Comparison of ENCODE assay signal across 18 cellular contexts in genomic region chr13:51364404-51365008, GRCh38. TPM values are rescaled to one million over a fixed set of nuclear protein-coding genes. Genes with fewer than 3 reads are reported as not detected.
DNase-seq lines count a peak whose midpoint lies in the region; ATAC-seq, FAIRE-seq and TF ChIP-seq lines count a peak whose summit lies in the region.
"Had no signal": no experiment of that assay in that cellular context is flagged by ENCODE, and none has a peak within 500 bp of the region (broad histone marks: within the 10 kb centered on the region; RNA-seq: fewer than 3 reads in every experiment).

No MANE protein-coding gene starts in this region.

- no peaks in the 10 kb centered on the region for H4K20me1 ChIP-seq in HepG2 (ENCODE audit: insufficient read depth, low read length)
- no peaks in the 10 kb centered on the region for H4K20me1 ChIP-seq in SK-N-SH (ENCODE audit: insufficient read depth)

- 97% methylated on average over 3 of the region's 3 CpGs for WGBS in HepG2 (ENCODE audit: low lambda C conversion rate)
- 77% methylated on average over 3 of the region's 3 CpGs for WGBS in right lobe of liver (ENCODE audit: insufficient coverage, low coverage, low lambda C conversion rate, missing lambda C conversion rate)
- 70% methylated on average over 3 of the region's 3 CpGs for WGBS in SK-N-SH (ENCODE audit: low lambda C conversion rate)

- H3K9me2 ChIP-seq in SK-N-SH = no peaks in the 10 kb centered on the region; the same call in 1 of the 2 replicates

- ATAC-seq in HepG2 = no peak
- no peak for ATAC-seq in right lobe of liver
- ATAC-seq in HG02798 (IDR thresholded peaks at IDR 0.05; ENCODE audit: poor library complexity, unreplicated experiment) = no peak
- ATAC-seq: activated CD4-positive, CD25-positive, alpha-beta regulatory T cell treated with anti-CD3 and anti-CD28 coated beads, Interleukin-2, amount 50 U/mL, for 24 hours; natural killer cell treated with Interleukin-12 subunit alpha and Interleukin-12 subunit beta and Interleukin-15 and Interleukin-18, amount 100 ng/mL, for 72 hours had no signal

- FAIRE-seq in HepG2 (lab: Jason Lieb, UNC) = no peak

- TF ChIP-seq POLR2A in HepG2 (IDR thresholded peaks at IDR 0.05; ENCODE audit: insufficient read depth in 1 of 2, low read depth in 2 of 2, low read length in 2 of 2) (no peak), right lobe of liver (IDR thresholded peaks at IDR 0.05) (no peak)

- no peak for TF ChIP-seq RAD21 in HepG2 (CRISPR knock-in tag; IDR thresholded peaks at IDR 0.05)
- TF ChIP-seq RAD21 in SK-N-SH (IDR thresholded peaks at IDR 0.05; ENCODE audit: low read length) = no peak

- H2AFZ ChIP-seq in HepG2 (ENCODE audit: low read length) (no peak overlapping the region), SK-N-SH (ENCODE audit: low read depth) (no peak overlapping the region)

- H3K9ac ChIP-seq in HepG2 (ENCODE audit: insufficient read depth, low read depth, low read length) (no peak overlapping the region), SK-N-SH (no peak overlapping the region)

- H3K79me2 ChIP-seq in HepG2 (ENCODE audit: insufficient read depth, low read length) = no peaks in the 10 kb centered on the region
- H3K79me2 ChIP-seq in SK-N-SH (ENCODE audit: insufficient read depth) = no peaks in the 10 kb centered on the region

- H3K27ac ChIP-seq in HepG2 (ENCODE audit: extremely low read length, insufficient read depth, low read length) (no peak overlapping the region), right lobe of liver (no peak overlapping the region), SK-N-SH (ENCODE audit: low read depth in 2 of 2, low read length in 1 of 2) (peak overlapping the region in 1 of 2 experiments; percentile 31; a peak in 1 of 4 replicates)
- H3K27ac ChIP-seq: upper lobe of left lung had no signal

- no peak overlapping the region for H3K4me3 ChIP-seq in HepG2 (replicated peaks in 1 of 3; ENCODE audit: insufficient read depth in 1 of 3, low read depth in 2 of 3, low read length in 3 of 3)
- H3K4me3 ChIP-seq in right lobe of liver = no peak overlapping the region
- no peak overlapping the region for H3K4me3 ChIP-seq in SK-N-SH (ENCODE audit: low read depth in 2 of 2, low read length in 1 of 2)
- H3K4me3 ChIP-seq in fibroblast of villous mesenchyme (ENCODE audit: low read depth, low read length) = no peak overlapping the region
- no peak overlapping the region for H3K4me3 ChIP-seq in BE2C (ENCODE audit: low read depth, low read length)
- H3K4me3 ChIP-seq: skin epidermis, upper lobe of left lung had no signal

- DNase-seq in HepG2 (ENCODE audit: low spot score) = no peak
- no peak for DNase-seq in right lobe of liver
- DNase-seq in SK-N-SH = no peak
- DNase-seq in fibroblast of villous mesenchyme (ENCODE audit: low read depth) = peak; percentile 20
- DNase-seq in BE2C = no peak
- no peak for DNase-seq in G401 (ENCODE audit: low spot score)
- no peak for DNase-seq in NCI-H2227 treated with DMSO at 0.1 percent for 48 hours (lab: John Stamatoyannopoulos, UW)
- DNase-seq: caudate nucleus, islet precursor cell, NCI-H1092 treated with DMSO at 0.1 percent for 48 hours, NCI-H524, SHP77 treated with DMSO at 0.1 percent for 48 hours, upper lobe of left lung had no signal

- no peak for TF ChIP-seq EP300 in HepG2 (IDR thresholded peaks at IDR 0.05; ENCODE audit: low read depth in 2 of 2, low read length in 2 of 2)
- no peak for TF ChIP-seq EP300 in HepG2 (CRISPR knock-in tag; IDR thresholded peaks at IDR 0.05; ENCODE audit: borderline replicate concordance)
- no peak for TF ChIP-seq EP300 in SK-N-SH (IDR thresholded peaks at IDR 0.05; ENCODE audit: borderline replicate concordance in 1 of 2, low read depth in 1 of 2, low read length in 1 of 2)

- intact Hi-C loops in HepG2 (cut with micrococcal nuclease; ENCODE audit: unreplicated experiment) (no loop called here), right lobe of liver (cut with DNase I) (no loop called here)

- H3K27me3 ChIP-seq in HepG2 (ENCODE audit: control insufficient read depth in 1 of 2, insufficient read depth in 2 of 2, low read length in 2 of 2) (no peaks in the 10 kb centered on the region), right lobe of liver (no peaks in the 10 kb centered on the region), SK-N-SH (ENCODE audit: insufficient read depth) (no peaks in the 10 kb centered on the region), BE2C (no peaks in the 10 kb centered on the region)
- H3K27me3 ChIP-seq: upper lobe of left lung had no signal

- BruUV-seq in HepG2 (replicated peaks; lab: Mats Ljungman, UMichigan) = no TSS peak

- peaks cover 5 to 37% of the 10 kb centered on the region in 2 experiments for H3K36me3 ChIP-seq in HepG2 (replicated peaks in 1 of 2; ENCODE audit: control insufficient read depth in 1 of 2, insufficient read depth in 2 of 2, low read length in 2 of 2)
- H3K36me3 ChIP-seq in right lobe of liver = peaks cover 0 to 49% (median 30%) of the 10 kb centered on the region in 4 donors
- H3K36me3 ChIP-seq in SK-N-SH (replicated peaks in 1 of 2; ENCODE audit: control insufficient read depth in 1 of 2, insufficient read depth in 2 of 2, low read length in 1 of 2) = peaks cover 83 to 93% of the 10 kb centered on the region in 2 experiments
- peaks cover 33% of the 10 kb centered on the region for H3K36me3 ChIP-seq in BE2C

- in situ Hi-C loops in HepG2 (cut with HindIII; ENCODE audit: extremely low pct_ligation_motif_present, low pct_unique_long_range_greater_than_20kb) = no loop called here
- in situ Hi-C loops in G401 (cut with HindIII; ENCODE audit: low sequenced_read_pairs) = no loop called here

- TF ChIP-seq CTCF in HepG2 (CRISPR knock-in tag; IDR thresholded peaks at IDR 0.05) (no peak), right lobe of liver (IDR thresholded peaks at IDR 0.05) (no peak), SK-N-SH (IDR thresholded peaks at IDR 0.05) (no peak), fibroblast of villous mesenchyme (IDR thresholded peaks at IDR 0.05; ENCODE audit: insufficient read depth, low read depth, low read length) (no peak), BE2C (IDR thresholded peaks at IDR 0.05; ENCODE audit: low read depth, low read length) (no peak)

- no peak overlapping the region for H3K4me2 ChIP-seq in HepG2 (ENCODE audit: low read depth, low read length)
- no peak overlapping the region for H3K4me2 ChIP-seq in SK-N-SH

- H3K9me3 ChIP-seq in HepG2 (ENCODE audit: low read length) (no peaks in the 10 kb centered on the region), right lobe of liver (no peaks in the 10 kb centered on the region), SK-N-SH (no peaks in the 10 kb centered on the region), BE2C (no peaks in the 10 kb centered on the region)
- H3K9me3 ChIP-seq: upper lobe of left lung had no signal

- CTCF ChIA-PET in HepG2 (lab: Yijun Ruan, JAX; ENCODE audit: low intra/inter-chr PET ratio, low total read pairs) = no interaction called here
- CTCF ChIA-PET in SK-N-SH (lab: Yijun Ruan, JAX) = no interaction called here

- POLR2A ChIA-PET in HepG2 (lab: Yijun Ruan, JAX) = no interaction called here
- POLR2A ChIA-PET in SK-N-SH (lab: Yijun Ruan, JAX) = no interaction called here

- H3F3A ChIP-seq in SK-N-SH (replicated peaks; ENCODE audit: insufficient read depth) = peaks cover 3% of the 10 kb centered on the region

- H3K4me1 ChIP-seq in HepG2 (ENCODE audit: insufficient read depth, low read length) (peaks cover 11% of the 10 kb centered on the region), right lobe of liver (peaks cover 0 to 4% (median 0%) of the 10 kb centered on the region in 4 donors), SK-N-SH (ENCODE audit: control insufficient read depth in 1 of 2, insufficient read depth in 2 of 2, low read depth in 1 of 2, low read length in 1 of 2) (no peaks in the 10 kb centered on the region; a peak in 1 of 4 replicates), BE2C (no peaks in the 10 kb centered on the region)
- H3K4me1 ChIP-seq: upper lobe of left lung had no signal

TF ChIP-seq in HepG2, 621 proteins besides CTCF, POLR2A, EP300 and RAD21 (continues in another document):
- no peak for TF ChIP-seq ZNF20 (CRISPR knock-in tag; IDR thresholded peaks at IDR 0.05)

TF ChIP-seq in SK-N-SH, 30 proteins besides CTCF, POLR2A, EP300 and RAD21:
- TF ChIP-seq NFIC (IDR thresholded peaks at IDR 0.05; ENCODE audit: borderline replicate concordance) (no peak), TAF1 (IDR thresholded peaks at IDR 0.05; ENCODE audit: borderline replicate concordance, low read depth, low read length) (no peak), FOSL2 (IDR thresholded peaks at IDR 0.05; ENCODE audit: borderline replicate concordance, low read depth) (peak; percentile 18; the same call in 1 of the 2 replicates)

RNA-seq across cellular contexts. Expression of gene SERPINE3, which starts 25.0 kb away (rescaled TPM):
- not detected in 2 replicates for total RNA-seq in HepG2 (2016; rRNA removed; fragmentation: Illumina TruSeq; extraction: Trizol)
- total RNA-seq in HepG2 (2016; cell fraction: cytosol; rRNA removed; fragmentation: Illumina TruSeq; extraction: Trizol; ENCODE audit: low read depth) = not detected in 2 replicates
- not detected in 2 replicates for total RNA-seq in HepG2 (2016; cell fraction: insoluble cytoplasmic fraction; rRNA removed; fragmentation: Illumina TruSeq; extraction: Trizol)
- not detected in 2 replicates for total RNA-seq in HepG2 (2016; cell fraction: membrane; rRNA removed; fragmentation: Illumina TruSeq; extraction: Trizol)
- not detected in 2 replicates for total RNA-seq in HepG2 (2016; cell fraction: nucleus; rRNA removed; fragmentation: Illumina TruSeq; extraction: Trizol)
- not detected in 2 replicates for polyA plus RNA-seq in HepG2 (2011; rRNA removed)
- not detected in 2 replicates for polyA plus RNA-seq in HepG2 (2011; cell fraction: cytosol; rRNA removed)
- not detected in 2 replicates for polyA plus RNA-seq in HepG2 (2011; cell fraction: nucleus; rRNA removed)
- not detected in 2 replicates for polyA plus RNA-seq in HepG2 (2012)
- polyA plus RNA-seq in HepG2 (2016; cell fraction: cytosol; fragmentation: Illumina TruSeq; extraction: Trizol; ENCODE audit: low read depth) = not detected in 2 replicates
- polyA plus RNA-seq in HepG2 (2016; cell fraction: insoluble cytoplasmic fraction; fragmentation: Illumina TruSeq; extraction: Trizol; ENCODE audit: low read depth) = not detected in 2 replicates
- polyA plus RNA-seq in HepG2 (2016; cell fraction: membrane; fragmentation: Illumina TruSeq; extraction: Trizol; ENCODE audit: low read depth) = not detected in 2 replicates
- not detected in 2 replicates for polyA plus RNA-seq in HepG2 (2016; cell fraction: nucleus; fragmentation: Illumina TruSeq; extraction: Trizol; ENCODE audit: insufficient read depth, low read depth)
- not detected in 2 replicates for polyA minus RNA-seq in HepG2 (2011; rRNA and poly(A)+ RNA removed; ENCODE audit: low replicate concordance)
- not detected in 2 replicates for polyA minus RNA-seq in HepG2 (2011; cell fraction: cytosol; rRNA and poly(A)+ RNA removed)
- 0.26 TPM in 1 of 2 replicates, not detected in the other for polyA minus RNA-seq in HepG2 (2011; cell fraction: nucleus; rRNA and poly(A)+ RNA removed)
- not detected for total RNA-seq in right lobe of liver
- polyA plus RNA-seq in SK-N-SH (2012; rRNA removed) = not detected in 2 replicates
- not detected in 2 replicates for polyA plus RNA-seq in SK-N-SH (2012; cell fraction: cytosol; rRNA removed)
- 0.02 TPM in 1 of 2 replicates, not detected in the other for polyA plus RNA-seq in SK-N-SH (2012; cell fraction: nucleus; rRNA removed)
- not detected in 2 replicates for total RNA-seq in fibroblast of villous mesenchyme
- not detected for polyA plus RNA-seq in BE2C (2012; ENCODE audit: insufficient read depth, insufficient read length, low read depth)
- not detected in 2 replicates for total RNA-seq in G401 (2014; rRNA removed; shearing (Covaris generic))
- total RNA-seq: natural killer cell treated with Interleukin-12 subunit alpha and Interleukin-12 subunit beta and Interleukin-15 and Interleukin-18, amount 100 ng/mL, for 72 hours; upper lobe of left lung had no signal
- polyA plus RNA-seq: esophagus had no signal

Comparison
In these comparisons a context has a peak if more than half of its experiments do, and no peak if none do; other contexts are left out.
1. Of the 25 proteins assayed by ChIP-seq in both HepG2 and SK-N-SH: peak only in HepG2: none; only in SK-N-SH: FOSL2; in both: none; in neither: 24.